8 cellular contexts compared by ENCODE assay signal in genomic region chr17:70905796-70906195, GRCh38.
DNase-seq lines count a peak whose midpoint lies in the region; ATAC-seq and TF ChIP-seq lines count a peak whose summit lies in the region.

No MANE protein-coding gene starts in this region.

- H3K9me3 ChIP-seq in ascending aorta: no peaks in the 10 kb centered on the region
- H3K9me3 ChIP-seq in right atrium auricular region: peaks cover 0 to 11% of the 10 kb centered on the region in 2 donors

- TF ChIP-seq CTCF in ascending aorta (IDR thresholded peaks at IDR 0.05): no peak
- no peak for TF ChIP-seq CTCF in right atrium auricular region (IDR thresholded peaks at IDR 0.05)

- H3K36me3 ChIP-seq in ascending aorta: no peaks in the 10 kb centered on the region
- no peaks in the 10 kb centered on the region for H3K36me3 ChIP-seq in right atrium auricular region

- H3K27ac ChIP-seq in ascending aorta: no peak overlapping the region
- H3K27ac ChIP-seq in right atrium auricular region: peak overlapping the region in 1 of 2 donors; percentile 52

- DNase-seq in HS-5 (ENCODE audit: low read depth): peak; percentile 90
- peak; percentile 11 to 66 for DNase-seq in ascending aorta (ENCODE audit: low spot score in 2 of 2)
- peak; percentile 87 for DNase-seq in right atrium auricular region (ENCODE audit: low spot score)
- peak; percentile 98 for DNase-seq in stromal cell of bone marrow (ENCODE audit: low read depth)
- DNase-seq in HuH-7 (ENCODE audit: low spot score): no peak

- no peak overlapping the region for H3K4me3 ChIP-seq in ascending aorta
- H3K4me3 ChIP-seq in right atrium auricular region: no peak overlapping the region

- H3K4me1 ChIP-seq in ascending aorta: no peaks in the 10 kb centered on the region
- H3K4me1 ChIP-seq in right atrium auricular region: no peaks in the 10 kb centered on the region

- no peaks in the 10 kb centered on the region for H3K27me3 ChIP-seq in ascending aorta
- no peaks in the 10 kb centered on the region for H3K27me3 ChIP-seq in right atrium auricular region

- intact Hi-C loops in ascending aorta (cut with DNase I): no loop called here

- ATAC-seq in GM21723 (IDR thresholded peaks at IDR 0.05; ENCODE audit: unreplicated experiment) (no peak), HG02840 (IDR thresholded peaks at IDR 0.05; ENCODE audit: low FRiP score, unreplicated experiment) (no peak), GM21447 (IDR thresholded peaks at IDR 0.05; ENCODE audit: unreplicated experiment) (no peak)
